ENCODE assay signal across 17 cellular contexts in the genomic region with DNA sequence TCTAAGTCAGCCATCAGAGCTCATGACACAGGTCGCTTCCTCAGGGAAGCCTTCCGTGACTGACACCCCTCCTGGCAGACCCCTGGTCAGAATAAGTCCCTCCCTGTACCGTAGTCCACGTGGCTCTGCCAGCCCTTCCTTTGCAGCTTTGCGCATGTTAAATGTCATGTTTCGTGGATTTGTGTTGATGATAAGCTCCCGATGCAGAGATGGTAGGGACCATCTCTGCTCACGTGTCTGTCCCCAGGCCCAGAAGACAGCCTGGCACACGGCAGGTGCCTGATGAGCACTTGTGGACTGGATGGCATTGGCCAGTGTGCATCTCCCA.
A peak's percentile ranks its signal among the peaks of the same experiment; 100 is the strongest.
DNase-seq lines count a peak whose midpoint lies in the region; ATAC-seq and TF ChIP-seq lines count a peak whose summit lies in the region.
"Had no signal": no experiment of that assay in that cellular context is flagged by ENCODE, and none has a peak within 500 bp of the region (broad histone marks: within the 10 kb centered on the region; RNA-seq: fewer than 3 reads in every experiment).

No MANE protein-coding gene starts in this region.

- peaks cover 2 to 11% (median 7%) of the 10 kb centered on the region in 11 experiments; a peak in 15 of 22 replicates for H3K9me3 ChIP-seq in BLaER1 treated with 17β-estradiol and CSF1 and Interleukin-3, amounts not matched to agents 10 nM and 100 nM (replicated peaks in 1 of 11)
- no peaks in the 10 kb centered on the region for H3K9me3 ChIP-seq in mesenchymal stem cell (ENCODE audit: control insufficient read depth, low read length)
- H3K9me3 ChIP-seq: heart left ventricle, upper lobe of left lung had no signal

- H3K23ac ChIP-seq in mesenchymal stem cell (ENCODE audit: low read length in 2 of 2), result no peak overlapping the region

- H2AFZ ChIP-seq in mesenchymal stem cell (ENCODE audit: low read depth, low read length), result no peak overlapping the region

- peak overlapping the region; percentile 65 for H3K27ac Mint-ChIP-seq in stimulated activated effector memory CD8-positive, alpha-beta T cell treated with anti-CD3 and anti-CD28 coated beads, Interleukin-12 subunit alpha, Interleukin-12 subunit beta, amount 100 ng/mL, for 72 hours
- H3K27ac Mint-ChIP-seq: activated B cell treated with CpG ODN at 0.5 μM for 24 hours had no signal

- no peak for ATAC-seq in stimulated activated effector memory CD8-positive, alpha-beta T cell treated with anti-CD3 and anti-CD28 coated beads, Interleukin-12 subunit alpha, Interleukin-12 subunit beta, amount 100 ng/mL, for 72 hours
- ATAC-seq in SK-N-SH treated with all-trans-retinoic acid at 6 μM for 48 hours, result no peak

- no peaks in the 10 kb centered on the region for H3K36me3 ChIP-seq in BLaER1 treated with 17β-estradiol and CSF1 and Interleukin-3, amounts not matched to agents 10 nM and 100 nM
- H3K36me3 ChIP-seq in mesenchymal stem cell (ENCODE audit: control insufficient read depth in 1 of 2, insufficient read depth in 2 of 2, low read depth in 1 of 2, low read length in 2 of 2), result no peaks in the 10 kb centered on the region
- H3K36me3 ChIP-seq: heart left ventricle, upper lobe of left lung had no signal

- H2AK5ac ChIP-seq in mesenchymal stem cell (ENCODE audit: low read length, severe bottlenecking), result no peak overlapping the region

- no peaks in the 10 kb centered on the region for H3K27me3 ChIP-seq in BLaER1 treated with 17β-estradiol and CSF1 and Interleukin-3, amounts not matched to agents 10 nM and 100 nM
- H3K27me3 ChIP-seq in mesenchymal stem cell (ENCODE audit: control insufficient read depth in 1 of 2, insufficient read depth in 1 of 2, low read length in 2 of 2), result peaks cover 0 to 53% of the 10 kb centered on the region in 2 experiments
- H3K27me3 ChIP-seq: heart left ventricle, upper lobe of left lung had no signal

- H3K9me3 Mint-ChIP-seq in stimulated activated effector memory CD8-positive, alpha-beta T cell treated with anti-CD3 and anti-CD28 coated beads, Interleukin-12 subunit alpha, Interleukin-12 subunit beta, amount 100 ng/mL, for 72 hours, result peaks cover 3% of the 10 kb centered on the region

- no peaks in the 10 kb centered on the region; a peak in 1 of 22 replicates for H4K20me1 ChIP-seq in BLaER1 treated with 17β-estradiol and CSF1 and Interleukin-3, amounts not matched to agents 10 nM and 100 nM

- no peak overlapping the region for H3K18ac ChIP-seq in mesenchymal stem cell (ENCODE audit: low read depth in 1 of 2, low read length in 2 of 2)

- DNase-seq in SK-N-DZ (ENCODE audit: low spot score) (peak; percentile 9), mesenchymal stem cell (no peak), SW 1271 (lab: John Stamatoyannopoulos, UW) (no peak), NCI-H524 treated with DMSO at 0.1 percent for 48 hours (lab: John Stamatoyannopoulos, UW) (no peak), GM03348 (ENCODE audit: low spot score) (no peak)
- DNase-seq in stimulated activated effector memory CD8-positive, alpha-beta T cell treated with anti-CD3 and anti-CD28 coated beads, Interleukin-12 subunit alpha, Interleukin-12 subunit beta, amount 100 ng/mL, for 72 hours (ENCODE audit: low spot score in 2 of 2), result no peak
- DNase-seq: activated B cell treated with CpG ODN at 0.5 μM for 24 hours, COR-L47, dermis blood vessel endothelial cell, erythroblast, kidney glomerular epithelial cell, NCI-H2081, T-helper 1 cell, upper lobe of left lung had no signal

- H2BK12ac ChIP-seq in mesenchymal stem cell (ENCODE audit: low read length in 2 of 2), result no peak overlapping the region

- no peaks in the 10 kb centered on the region for H3K36me3 Mint-ChIP-seq in stimulated activated effector memory CD8-positive, alpha-beta T cell treated with anti-CD3 and anti-CD28 coated beads, Interleukin-12 subunit alpha, Interleukin-12 subunit beta, amount 100 ng/mL, for 72 hours

- no peak overlapping the region for H3K14ac ChIP-seq in mesenchymal stem cell (ENCODE audit: low read length in 2 of 2)

- peak overlapping the region in 1 of 11 experiments; percentile 65; a peak in 2 of 22 replicates for H3K9ac ChIP-seq in BLaER1 treated with 17β-estradiol and CSF1 and Interleukin-3, amounts not matched to agents 10 nM and 100 nM
- H3K9ac ChIP-seq in mesenchymal stem cell (ENCODE audit: low read length), result no peak overlapping the region

- H2BK120ac ChIP-seq in mesenchymal stem cell (ENCODE audit: low read depth, low read length), result no peak overlapping the region

- H3K4me3 Mint-ChIP-seq in stimulated activated effector memory CD8-positive, alpha-beta T cell treated with anti-CD3 and anti-CD28 coated beads, Interleukin-12 subunit alpha, Interleukin-12 subunit beta, amount 100 ng/mL, for 72 hours, result no peak overlapping the region
- H3K4me3 Mint-ChIP-seq: activated B cell treated with CpG ODN at 0.5 μM for 24 hours had no signal

- H3K4me3 ChIP-seq in BLaER1 treated with 17β-estradiol and CSF1 and Interleukin-3, amounts not matched to agents 10 nM and 100 nM, result no peak overlapping the region
- no peak overlapping the region for H3K4me3 ChIP-seq in mesenchymal stem cell (ENCODE audit: insufficient read depth in 1 of 2, low read depth in 1 of 2, low read length in 2 of 2)
- H3K4me3 ChIP-seq: heart left ventricle, upper lobe of left lung had no signal

- no peak overlapping the region for H3K4ac ChIP-seq in mesenchymal stem cell (ENCODE audit: low read depth in 1 of 2, low read length in 2 of 2)

- H3K4me2 ChIP-seq in BLaER1 treated with 17β-estradiol and CSF1 and Interleukin-3, amounts not matched to agents 10 nM and 100 nM, result peak overlapping the region in 9 of 11 experiments; percentile 72 to 94 (median 83); a peak in 18 of 22 replicates
- H3K4me2 ChIP-seq in mesenchymal stem cell (ENCODE audit: low read length, poor library complexity, severe bottlenecking), result no peak overlapping the region

- peak overlapping the region in 2 of 11 experiments; percentile 22 to 34; a peak in 2 of 22 replicates for H3K27ac ChIP-seq in BLaER1 treated with 17β-estradiol and CSF1 and Interleukin-3, amounts not matched to agents 10 nM and 100 nM
- no peak overlapping the region for H3K27ac ChIP-seq in mesenchymal stem cell (ENCODE audit: low read length, poor library complexity, severe bottlenecking)

- H3K4me1 ChIP-seq in BLaER1 treated with 17β-estradiol and CSF1 and Interleukin-3, amounts not matched to agents 10 nM and 100 nM, result peaks cover 19 to 69% (median 53%) of the 10 kb centered on the region in 10 experiments
- H3K4me1 ChIP-seq in mesenchymal stem cell (ENCODE audit: control insufficient read depth, insufficient read depth, low read depth, low read length), result peaks cover 20% of the 10 kb centered on the region

- no peak overlapping the region for H2BK5ac ChIP-seq in mesenchymal stem cell (ENCODE audit: low read depth, low read length, poor library complexity, severe bottlenecking)

- H2BK15ac ChIP-seq in mesenchymal stem cell (ENCODE audit: low read depth, poor library complexity, severe bottlenecking), result no peak overlapping the region

- H3K4me1 Mint-ChIP-seq in stimulated activated effector memory CD8-positive, alpha-beta T cell treated with anti-CD3 and anti-CD28 coated beads, Interleukin-12 subunit alpha, Interleukin-12 subunit beta, amount 100 ng/mL, for 72 hours, result peaks cover 3% of the 10 kb centered on the region
- H3K4me1 Mint-ChIP-seq: activated B cell treated with CpG ODN at 0.5 μM for 24 hours had no signal

- H4K8ac ChIP-seq in mesenchymal stem cell (ENCODE audit: low read length), result no peak overlapping the region

- no peaks in the 10 kb centered on the region for H3K79me1 ChIP-seq in mesenchymal stem cell (replicated peaks; ENCODE audit: low read length, poor library complexity, severe bottlenecking)

- WGBS in mesenchymal stem cell, result 95% methylated on average over 9 of the region's 9 CpGs

- H4K91ac ChIP-seq in mesenchymal stem cell (ENCODE audit: low read length), result peak overlapping the region; percentile 65

TF ChIP-seq in SK-N-SH treated with all-trans-retinoic acid at 6 μM for 48 hours, 23 proteins besides CTCF, POLR2A, EP300 and RAD21:
- TF ChIP-seq, protein P1, sequence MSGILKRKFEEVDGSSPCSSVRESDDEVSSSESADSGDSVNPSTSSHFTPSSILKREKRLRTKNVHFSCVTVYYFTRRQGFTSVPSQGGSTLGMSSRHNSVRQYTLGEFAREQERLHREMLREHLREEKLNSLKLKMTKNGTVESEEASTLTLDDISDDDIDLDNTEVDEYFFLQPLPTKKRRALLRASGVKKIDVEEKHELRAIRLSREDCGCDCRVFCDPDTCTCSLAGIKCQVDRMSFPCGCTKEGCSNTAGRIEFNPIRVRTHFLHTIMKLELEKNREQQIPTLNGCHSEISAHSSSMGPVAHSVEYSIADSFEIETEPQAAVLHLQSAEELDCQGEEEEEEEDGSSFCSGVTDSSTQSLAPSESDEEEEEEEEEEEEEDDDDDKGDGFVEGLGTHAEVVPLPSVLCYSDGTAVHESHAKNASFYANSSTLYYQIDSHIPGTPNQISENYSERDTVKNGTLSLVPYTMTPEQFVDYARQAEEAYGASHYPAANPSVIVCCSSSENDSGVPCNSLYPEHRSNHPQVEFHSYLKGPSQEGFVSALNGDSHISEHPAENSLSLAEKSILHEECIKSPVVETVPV (CRISPR knock-in tag; IDR thresholded peaks at IDR 0.05), result no peak
- TF ChIP-seq ZNF565 (CRISPR knock-in tag; conservative IDR thresholded peaks at IDR 0.05; ENCODE audit: low read depth) (no peak), PPARA (CRISPR knock-in tag; IDR thresholded peaks at IDR 0.05; ENCODE audit: borderline replicate concordance) (no peak), TCF4 (CRISPR knock-in tag; IDR thresholded peaks at IDR 0.05; ENCODE audit: borderline replicate concordance) (no peak)
